14 cellular contexts compared by ENCODE assay signal in the genomic region with DNA sequence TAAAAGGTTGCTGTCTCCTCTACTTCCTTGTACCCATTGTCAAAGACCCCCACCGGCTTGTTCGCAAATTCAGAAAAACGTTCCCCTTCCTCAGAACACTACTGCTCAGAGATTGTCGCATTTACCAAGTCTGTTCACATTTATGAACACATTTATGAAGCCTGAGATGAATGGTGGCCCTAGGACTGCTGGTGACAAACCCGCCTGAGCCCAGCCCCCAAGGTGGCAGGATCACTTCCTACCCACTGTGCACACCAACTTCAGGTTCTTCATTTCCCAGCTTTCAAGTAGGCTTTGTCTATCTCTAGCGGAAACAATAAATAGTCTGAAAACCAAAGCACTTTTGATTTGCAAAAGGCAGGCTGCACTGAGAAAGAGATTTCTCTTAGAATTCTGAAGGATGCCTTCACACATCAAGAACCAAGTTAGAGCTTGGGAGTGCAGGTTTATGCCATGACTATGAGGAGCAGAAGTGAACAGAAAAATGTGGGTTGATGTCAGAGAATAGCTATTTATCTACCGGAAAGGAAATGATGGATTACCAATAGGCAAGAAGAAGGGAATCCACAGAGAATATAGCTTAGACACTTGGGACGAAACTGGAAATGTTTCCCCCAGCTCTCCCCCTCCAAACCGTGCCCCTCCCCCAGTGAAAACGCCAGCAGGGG.
DNase-seq lines count a peak whose midpoint lies in the region; ATAC-seq and TF ChIP-seq lines count a peak whose summit lies in the region.
"Had no signal": no experiment of that assay in that cellular context is flagged by ENCODE, and none has a peak within 500 bp of the region (broad histone marks: within the 10 kb centered on the region; RNA-seq: fewer than 3 reads in every experiment).

No MANE protein-coding gene starts in this region.

- DNase-seq in activated CD4-positive, alpha-beta T cell treated with anti-CD3 and anti-CD28 coated beads, Interleukin-2, amount 10 ng/mL, durations not matched to agents 24 days and 14 days, result peak; percentile 68
- DNase-seq in activated CD4-positive, alpha-beta T cell treated with anti-CD3 and anti-CD28 coated beads for 4 hours, result no peak
- no peak for DNase-seq in activated B cell treated with CpG ODN at 0.5 μM for 24 hours
- peak; percentile 15 for DNase-seq in colonic mucosa
- peak; percentile 27 for DNase-seq in stimulated activated CD8-positive, alpha-beta memory T cell treated with anti-CD3 and anti-CD28 coated beads, Interleukin-4, amount 100 ng/mL, for 48 hours
- DNase-seq in cerebellar nuclear complex (lab: John Stamatoyannopoulos, UW), result no peak
- no peak for DNase-seq in omental fat pad (ENCODE audit: low spot score)
- DNase-seq: activated effector memory CD4-positive, alpha-beta T cell treated with anti-CD3 and anti-CD28 coated beads, Interleukin-2, amount 50 U/mL, for 16 hours; GOT3; hypothalamus; uterus had no signal

- no peaks in the 10 kb centered on the region for H3K27me3 Mint-ChIP-seq in activated CD4-positive, alpha-beta T cell treated with anti-CD3 and anti-CD28 coated beads, Interleukin-2, amount 10 ng/mL, durations not matched to agents 24 days and 14 days
- no peaks in the 10 kb centered on the region for H3K27me3 Mint-ChIP-seq in activated B cell treated with CpG ODN at 0.5 μM for 24 hours

- no peaks in the 10 kb centered on the region for H3K9me3 ChIP-seq in colonic mucosa
- H3K9me3 ChIP-seq: pancreas, uterus had no signal

- peak overlapping the region; percentile 83 for H3K4me3 Mint-ChIP-seq in activated CD4-positive, alpha-beta T cell treated with anti-CD3 and anti-CD28 coated beads, Interleukin-2, amount 10 ng/mL, durations not matched to agents 24 days and 14 days
- peak overlapping the region; percentile 78 for H3K4me3 Mint-ChIP-seq in activated B cell treated with CpG ODN at 0.5 μM for 24 hours

- H3K9me3 Mint-ChIP-seq in activated CD4-positive, alpha-beta T cell treated with anti-CD3 and anti-CD28 coated beads, Interleukin-2, amount 10 ng/mL, durations not matched to agents 24 days and 14 days, result peaks cover 11% of the 10 kb centered on the region
- H3K9me3 Mint-ChIP-seq in activated B cell treated with CpG ODN at 0.5 μM for 24 hours, result no peaks in the 10 kb centered on the region

- no peaks in the 10 kb centered on the region for H3K27me3 ChIP-seq in colonic mucosa
- H3K27me3 ChIP-seq: pancreas, uterus had no signal

- no peaks in the 10 kb centered on the region for H3K4me1 ChIP-seq in colonic mucosa

- H3K4me3 ChIP-seq in colonic mucosa, result no peak overlapping the region
- H3K4me3 ChIP-seq: pancreas, uterus had no signal

- intact Hi-C loops in activated CD4-positive, alpha-beta T cell treated with anti-CD3 and anti-CD28 coated beads, Interleukin-2, amount 10 ng/mL, durations not matched to agents 24 days and 14 days (cut with micrococcal nuclease), result loop anchor here (2.0 kb wide), 2 partner anchors 53 to 427 kb away; no protein-coding TSS in a partner anchor
- intact Hi-C loops in activated B cell treated with CpG ODN at 0.5 μM for 24 hours (cut with micrococcal nuclease), result loop anchor here (1.0 to 5.0 kb wide), 8 partner anchors 17 to 331 kb away; no protein-coding TSS in a partner anchor
- intact Hi-C loops in colonic mucosa (cut with DNase I), result no loop called here

- CTCF ChIA-PET in activated B cell treated with CpG ODN at 0.5 μM for 24 hours (lab: Charles Lee), result interaction anchor here (1.2 kb wide), 1 partner anchor 156 kb away, joined by 3 read pairs; no protein-coding TSS in a partner anchor

- H3K4me1 Mint-ChIP-seq in activated CD4-positive, alpha-beta T cell treated with anti-CD3 and anti-CD28 coated beads, Interleukin-2, amount 10 ng/mL, durations not matched to agents 24 days and 14 days, result peaks cover 71% of the 10 kb centered on the region
- peaks cover 38% of the 10 kb centered on the region for H3K4me1 Mint-ChIP-seq in activated B cell treated with CpG ODN at 0.5 μM for 24 hours

- no peak overlapping the region for H3K27ac ChIP-seq in colonic mucosa
- H3K27ac ChIP-seq: HL-60, pancreas had no signal

- peak overlapping the region; percentile 95 for H3K27ac Mint-ChIP-seq in activated CD4-positive, alpha-beta T cell treated with anti-CD3 and anti-CD28 coated beads, Interleukin-2, amount 10 ng/mL, durations not matched to agents 24 days and 14 days
- H3K27ac Mint-ChIP-seq in activated B cell treated with CpG ODN at 0.5 μM for 24 hours, result peak overlapping the region; percentile 78

- POLR2A ChIA-PET in activated B cell treated with CpG ODN at 0.5 μM for 24 hours (lab: Charles Lee), result interaction anchor here (0.6 to 2.6 kb wide), 4 partner anchors 27 to 318 kb away, joined by 3 to 10 read pairs (median 3); a partner anchor contains a TSS

- ATAC-seq in activated B cell treated with CpG ODN at 0.5 μM for 24 hours (ENCODE audit: low read depth) (no peak), GM21528 (IDR thresholded peaks at IDR 0.05; ENCODE audit: low FRiP score, unreplicated experiment) (no peak), omental fat pad (ENCODE audit: low FRiP score) (no peak)
- ATAC-seq: pancreas had no signal

- H3K36me3 Mint-ChIP-seq in activated CD4-positive, alpha-beta T cell treated with anti-CD3 and anti-CD28 coated beads, Interleukin-2, amount 10 ng/mL, durations not matched to agents 24 days and 14 days (ENCODE audit: low read depth), result peaks cover 9% of the 10 kb centered on the region
- H3K36me3 Mint-ChIP-seq in activated B cell treated with CpG ODN at 0.5 μM for 24 hours (ENCODE audit: low read depth), result no peaks in the 10 kb centered on the region

- H3K9ac ChIP-seq in colonic mucosa (ENCODE audit: low read depth in 2 of 2, low read length in 2 of 2), result no peak overlapping the region

- no peaks in the 10 kb centered on the region for H3K36me3 ChIP-seq in colonic mucosa
- H3K36me3 ChIP-seq: pancreas, uterus had no signal

- no peak for TF ChIP-seq CTCF in activated B cell treated with CpG ODN at 0.5 μM for 24 hours (IDR thresholded peaks at IDR 0.05)
- no peak for TF ChIP-seq CTCF in colonic mucosa (IDR thresholded peaks at IDR 0.05)
- TF ChIP-seq CTCF in omental fat pad (IDR thresholded peaks at IDR 0.05), result no peak

Comparison
In these comparisons a context has a peak if more than half of its experiments do, and no peak if none do; other contexts are left out.
1. DNase-seq: peak in activated CD4-positive, alpha-beta T cell treated with anti-CD3 and anti-CD28 coated beads, Interleukin-2, amount 10 ng/mL, durations not matched to agents 24 days and 14 days (single experiment), colonic mucosa (single experiment) and stimulated activated CD8-positive, alpha-beta memory T cell treated with anti-CD3 and anti-CD28 coated beads, Interleukin-4, amount 100 ng/mL, for 48 hours (single experiment); none in activated CD4-positive, alpha-beta T cell treated with anti-CD3 and anti-CD28 coated beads for 4 hours (0 of 2), activated B cell treated with CpG ODN at 0.5 μM for 24 hours (single experiment), cerebellar nuclear complex (0 of 2) and omental fat pad (single experiment).